In the genomic region with DNA sequence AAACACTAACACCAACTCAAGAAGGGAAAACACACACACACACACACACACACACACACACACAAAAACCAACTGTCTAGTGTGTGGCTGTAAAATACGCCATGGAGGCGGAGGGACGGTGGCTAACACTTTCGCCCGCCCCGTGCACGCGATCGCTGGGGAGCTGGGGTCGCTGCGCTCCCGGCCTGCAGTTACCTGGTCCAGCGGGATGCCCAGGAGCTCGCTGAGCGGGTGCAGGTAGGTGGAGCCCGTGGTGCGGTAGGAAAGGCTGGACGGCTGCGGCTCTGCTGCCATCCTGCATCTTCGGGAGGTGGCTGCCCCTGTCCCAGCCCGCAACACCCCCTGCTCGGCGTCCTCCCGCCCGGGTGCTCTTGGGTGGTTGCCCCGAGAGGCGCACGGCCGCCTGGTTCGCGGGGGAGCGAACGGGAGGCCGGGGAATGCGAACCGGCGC, we compare ENCODE assay signal across 8 cellular contexts. TPM values are rescaled to one million over a fixed set of nuclear protein-coding genes. Genes with fewer than 3 reads are reported as not detected.
DNase-seq lines count a peak whose midpoint lies in the region; ATAC-seq and TF ChIP-seq lines count a peak whose summit lies in the region.

No MANE protein-coding gene starts in this region.

- H3K9ac ChIP-seq in neuronal stem cell (ENCODE audit: low read depth, low read length, poor library complexity) = peak overlapping the region; percentile 85

- H3K27me3 Mint-ChIP-seq in activated B cell treated with CpG ODN at 0.5 μM for 24 hours = no peaks in the 10 kb centered on the region

- H3K23ac ChIP-seq in neuronal stem cell (ENCODE audit: low read depth, low read length, poor library complexity) = peak overlapping the region; percentile 98

- H3K14ac ChIP-seq in neuronal stem cell (ENCODE audit: low read length) = peak overlapping the region; percentile 90

- peak overlapping the region; percentile 86 for H3K4me3 ChIP-seq in fibroblast of villous mesenchyme (ENCODE audit: low read depth, low read length)
- H3K4me3 ChIP-seq in neuronal stem cell (ENCODE audit: low read length in 2 of 2) = peak overlapping the region; percentile 57 to 80

- intact Hi-C loops in activated B cell treated with CpG ODN at 0.5 μM for 24 hours (cut with micrococcal nuclease) = loop anchor here (1.0 to 5.0 kb wide), 3 partner anchors 189 to 1950 kb away; partner anchors contain the start of genes DEK and E2F3

- H3K9me3 ChIP-seq in neuronal stem cell (replicated peaks in 1 of 2; ENCODE audit: control insufficient read depth in 2 of 2, insufficient read depth in 1 of 2, low read depth in 1 of 2, low read length in 2 of 2) = no peaks in the 10 kb centered on the region

- H3K9me3 Mint-ChIP-seq in activated B cell treated with CpG ODN at 0.5 μM for 24 hours = no peaks in the 10 kb centered on the region

- peaks cover 2% of the 10 kb centered on the region for H3K36me3 Mint-ChIP-seq in activated B cell treated with CpG ODN at 0.5 μM for 24 hours (ENCODE audit: low read depth)

- peak overlapping the region; percentile 54 for H4K8ac ChIP-seq in neuronal stem cell (ENCODE audit: low read depth, low read length)

- H2AK5ac ChIP-seq in neuronal stem cell (ENCODE audit: low read depth, low read length) = peak overlapping the region; percentile 46

- H3K79me1 ChIP-seq in neuronal stem cell (ENCODE audit: low read depth, low read length) = no peaks in the 10 kb centered on the region

- H3K4me1 ChIP-seq in neuronal stem cell (ENCODE audit: control insufficient read depth in 2 of 2, insufficient read depth in 1 of 2, low read depth in 1 of 2, low read length in 2 of 2) = peaks cover 4 to 6% of the 10 kb centered on the region in 2 donors

- H2BK120ac ChIP-seq in neuronal stem cell (ENCODE audit: low read depth, low read length) = no peak overlapping the region

- peaks cover 26% of the 10 kb centered on the region for H3K4me1 Mint-ChIP-seq in activated B cell treated with CpG ODN at 0.5 μM for 24 hours

- POLR2A ChIA-PET in activated B cell treated with CpG ODN at 0.5 μM for 24 hours (lab: Charles Lee) = interaction anchor here (0.5 to 0.7 kb wide), 2 partner anchors 13 to 978 kb away, joined by 5 read pairs; no protein-coding TSS in a partner anchor

- DNase-seq in DMS53 (lab: John Stamatoyannopoulos, UW) (peak; percentile 87), HuH-7.5 (ENCODE audit: low spot score) (peak; percentile 15), activated B cell treated with CpG ODN at 0.5 μM for 24 hours (peak; percentile 36), fibroblast of villous mesenchyme (ENCODE audit: low read depth) (peak; percentile 33), neuronal stem cell (ENCODE audit: low spot score) (no peak), dermis blood vessel endothelial cell (no peak), cortex of kidney (lab: John Stamatoyannopoulos, UW) (no peak)

- H3K27me3 ChIP-seq in neuronal stem cell (ENCODE audit: control insufficient read depth in 3 of 3, insufficient read depth in 3 of 3, low read depth in 1 of 3, low read length in 3 of 3) = peaks cover 0 to 26% (median 6%) of the 10 kb centered on the region in 3 experiments

- WGBS in neuronal stem cell (ENCODE audit: extremely low coverage in 2 of 2, insufficient read length in 2 of 2, insufficient replicate concordance in 1 of 2), 2 donors = no CpG with 5 or more reads among the region's 37 CpGs

- H3K27ac Mint-ChIP-seq in activated B cell treated with CpG ODN at 0.5 μM for 24 hours = peak overlapping the region; percentile 63

- H2AFZ ChIP-seq in neuronal stem cell (ENCODE audit: low read length) = peak overlapping the region; percentile 97

- H3K4ac ChIP-seq in neuronal stem cell (ENCODE audit: low read length) = no peak overlapping the region

- H2BK5ac ChIP-seq in neuronal stem cell (ENCODE audit: low read length) = peak overlapping the region; percentile 15

- CTCF ChIA-PET in activated B cell treated with CpG ODN at 0.5 μM for 24 hours (lab: Charles Lee) = interaction anchor here (0.6 kb wide), 1 partner anchor 316 kb away, joined by 3 read pairs; no protein-coding TSS in a partner anchor

- no peak overlapping the region for H3K27ac ChIP-seq in neuronal stem cell (replicated peaks; ENCODE audit: low read length)

- H3K4me3 Mint-ChIP-seq in activated B cell treated with CpG ODN at 0.5 μM for 24 hours = peak overlapping the region; percentile 90

- H3K36me3 ChIP-seq in neuronal stem cell (replicated peaks in 1 of 2; ENCODE audit: control insufficient read depth in 2 of 2, insufficient read depth in 2 of 2, low read length in 2 of 2) = no peaks in the 10 kb centered on the region

- H3K18ac ChIP-seq in neuronal stem cell (ENCODE audit: low read length) = peak overlapping the region; percentile 69

- peak overlapping the region; percentile 99 for H3K4me2 ChIP-seq in neuronal stem cell (ENCODE audit: insufficient read depth, low read length, poor library complexity, severe bottlenecking)

- H2BK12ac ChIP-seq in neuronal stem cell (ENCODE audit: low read length) = peak overlapping the region; percentile 73

- H2BK15ac ChIP-seq in neuronal stem cell (ENCODE audit: low read length) = no peak overlapping the region

- TF ChIP-seq CTCF in activated B cell treated with CpG ODN at 0.5 μM for 24 hours (IDR thresholded peaks at IDR 0.05) (no peak), fibroblast of villous mesenchyme (IDR thresholded peaks at IDR 0.05; ENCODE audit: insufficient read depth, low read depth, low read length) (no peak)

- peak; percentile 33 for ATAC-seq in GM21528 (IDR thresholded peaks at IDR 0.05; ENCODE audit: low FRiP score, unreplicated experiment)
- peak; percentile 10 for ATAC-seq in activated B cell treated with CpG ODN at 0.5 μM for 24 hours (ENCODE audit: low read depth)

- no peak overlapping the region for H4K91ac ChIP-seq in neuronal stem cell (ENCODE audit: low read depth, low read length, poor library complexity)

RNA-seq across cellular contexts. Expression of gene MBOAT1, which starts 0.3 kb away (rescaled TPM):
- total RNA-seq in activated B cell treated with CpG ODN at 0.5 μM for 24 hours (3.5 and 3.7 TPM in 2 replicates), fibroblast of villous mesenchyme (8.7 and 22.9 TPM in 2 replicates), dermis blood vessel endothelial cell (15.3 and 22.0 TPM in 2 replicates)
- polyA plus RNA-seq in neuronal stem cell (2013, experiment 1 of 2) = 1.5 TPM
- polyA plus RNA-seq in neuronal stem cell (2013, experiment 2 of 2) = 1.7 TPM

Comparison
In these comparisons a context has a peak if more than half of its experiments do, and no peak if none do; other contexts are left out.
1. DNase-seq: peak in DMS53 (single experiment), HuH-7.5 (single experiment), activated B cell treated with CpG ODN at 0.5 μM for 24 hours (single experiment) and fibroblast of villous mesenchyme (single experiment); none in neuronal stem cell (single experiment), dermis blood vessel endothelial cell (single experiment) and cortex of kidney (single experiment).